ENCODE assay signal across 14 cellular contexts in genomic region chr15:27681038-27681437, GRCh38.
DNase-seq lines count a peak whose midpoint lies in the region; ATAC-seq lines count a peak whose summit lies in the region.
"Had no signal": no experiment of that assay in that cellular context is flagged by ENCODE, and none has a peak within 500 bp of the region (broad histone marks: within the 10 kb centered on the region; RNA-seq: fewer than 3 reads in every experiment).

No MANE protein-coding gene starts in this region.

- H3K4me1 Mint-ChIP-seq in activated CD4-positive, alpha-beta T cell treated with anti-CD3 and anti-CD28 coated beads, Interleukin-2, amount 10 ng/mL, durations not matched to agents 24 days and 14 days, result no peaks in the 10 kb centered on the region
- H3K4me1 Mint-ChIP-seq in activated naive CD8-positive, alpha-beta T cell treated with anti-CD3 and anti-CD28 coated beads for 36 hours, result no peaks in the 10 kb centered on the region

- ATAC-seq in GM19395 (IDR thresholded peaks at IDR 0.05; ENCODE audit: unreplicated experiment), result no peak
- ATAC-seq: PC-3 had no signal

- peaks cover 3% of the 10 kb centered on the region for H3K9me3 Mint-ChIP-seq in activated CD4-positive, alpha-beta T cell treated with anti-CD3 and anti-CD28 coated beads, Interleukin-2, amount 10 ng/mL, durations not matched to agents 24 days and 14 days
- no peaks in the 10 kb centered on the region for H3K9me3 Mint-ChIP-seq in activated naive CD8-positive, alpha-beta T cell treated with anti-CD3 and anti-CD28 coated beads for 36 hours
- H3K9me3 Mint-ChIP-seq: nephron progenitor cell had no signal

- H3K4me3 Mint-ChIP-seq in activated CD4-positive, alpha-beta T cell treated with anti-CD3 and anti-CD28 coated beads, Interleukin-2, amount 10 ng/mL, durations not matched to agents 24 days and 14 days, result no peak overlapping the region
- H3K4me3 Mint-ChIP-seq in activated naive CD8-positive, alpha-beta T cell treated with anti-CD3 and anti-CD28 coated beads for 36 hours, result no peak overlapping the region
- H3K4me3 Mint-ChIP-seq: nephron progenitor cell had no signal

- H3K36me3 Mint-ChIP-seq in activated CD4-positive, alpha-beta T cell treated with anti-CD3 and anti-CD28 coated beads, Interleukin-2, amount 10 ng/mL, durations not matched to agents 24 days and 14 days (ENCODE audit: low read depth), result no peaks in the 10 kb centered on the region
- no peaks in the 10 kb centered on the region for H3K36me3 Mint-ChIP-seq in activated naive CD8-positive, alpha-beta T cell treated with anti-CD3 and anti-CD28 coated beads for 36 hours

- no peak overlapping the region for H3K27ac Mint-ChIP-seq in activated CD4-positive, alpha-beta T cell treated with anti-CD3 and anti-CD28 coated beads, Interleukin-2, amount 10 ng/mL, durations not matched to agents 24 days and 14 days
- H3K27ac Mint-ChIP-seq in activated naive CD8-positive, alpha-beta T cell treated with anti-CD3 and anti-CD28 coated beads for 36 hours, result no peak overlapping the region
- H3K27ac Mint-ChIP-seq: nephron progenitor cell had no signal

- H3K27me3 Mint-ChIP-seq in activated CD4-positive, alpha-beta T cell treated with anti-CD3 and anti-CD28 coated beads, Interleukin-2, amount 10 ng/mL, durations not matched to agents 24 days and 14 days, result no peaks in the 10 kb centered on the region
- peaks cover 6% of the 10 kb centered on the region for H3K27me3 Mint-ChIP-seq in activated naive CD8-positive, alpha-beta T cell treated with anti-CD3 and anti-CD28 coated beads for 36 hours

- DNase-seq in activated CD4-positive, alpha-beta T cell treated with anti-CD3 and anti-CD28 coated beads, Interleukin-2, amount 10 ng/mL, durations not matched to agents 24 days and 14 days, result peak; percentile 55
- DNase-seq in activated CD4-positive, alpha-beta T cell treated with anti-CD3 and anti-CD28 coated beads for 1 hour, result no peak
- DNase-seq in LoVo (ENCODE audit: low spot score) (peak; percentile 7), CD1c-positive myeloid dendritic cell (ENCODE audit: extremely low spot score) (no peak), islet precursor cell (no peak)
- peak; percentile 7 for DNase-seq in activated naive CD8-positive, alpha-beta T cell treated with anti-CD3 and anti-CD28 coated beads for 36 hours
- peak; percentile 39 for DNase-seq in stimulated activated CD4-positive, alpha-beta T cell treated with anti-CD3 and anti-CD28 coated beads, Interleukin-1b, Interleukin-23, amount 100 ng/mL, for 48 hours
- DNase-seq: activated naive CD4-positive, alpha-beta T cell; IMR-90; NCI-H446; nephron progenitor cell; PC-3; stimulated activated naive CD4-positive, alpha-beta T cell treated with Interleukin-2 at 50 U/mL for 16 hours had no signal

- intact Hi-C loops in activated CD4-positive, alpha-beta T cell treated with anti-CD3 and anti-CD28 coated beads, Interleukin-2, amount 10 ng/mL, durations not matched to agents 24 days and 14 days (cut with micrococcal nuclease), result no loop called here

Comparison
In these comparisons a context has a peak if more than half of its experiments do, and no peak if none do; other contexts are left out.
1. DNase-seq: peak in activated CD4-positive, alpha-beta T cell treated with anti-CD3 and anti-CD28 coated beads, Interleukin-2, amount 10 ng/mL, durations not matched to agents 24 days and 14 days (single experiment), LoVo (single experiment), activated naive CD8-positive, alpha-beta T cell treated with anti-CD3 and anti-CD28 coated beads for 36 hours (single experiment) and stimulated activated CD4-positive, alpha-beta T cell treated with anti-CD3 and anti-CD28 coated beads, Interleukin-1b, Interleukin-23, amount 100 ng/mL, for 48 hours (single experiment); none in activated CD4-positive, alpha-beta T cell treated with anti-CD3 and anti-CD28 coated beads for 1 hour (single experiment), CD1c-positive myeloid dendritic cell (single experiment) and islet precursor cell (single experiment).